ENCODE assay signal across 25 cellular contexts in the genomic region with DNA sequence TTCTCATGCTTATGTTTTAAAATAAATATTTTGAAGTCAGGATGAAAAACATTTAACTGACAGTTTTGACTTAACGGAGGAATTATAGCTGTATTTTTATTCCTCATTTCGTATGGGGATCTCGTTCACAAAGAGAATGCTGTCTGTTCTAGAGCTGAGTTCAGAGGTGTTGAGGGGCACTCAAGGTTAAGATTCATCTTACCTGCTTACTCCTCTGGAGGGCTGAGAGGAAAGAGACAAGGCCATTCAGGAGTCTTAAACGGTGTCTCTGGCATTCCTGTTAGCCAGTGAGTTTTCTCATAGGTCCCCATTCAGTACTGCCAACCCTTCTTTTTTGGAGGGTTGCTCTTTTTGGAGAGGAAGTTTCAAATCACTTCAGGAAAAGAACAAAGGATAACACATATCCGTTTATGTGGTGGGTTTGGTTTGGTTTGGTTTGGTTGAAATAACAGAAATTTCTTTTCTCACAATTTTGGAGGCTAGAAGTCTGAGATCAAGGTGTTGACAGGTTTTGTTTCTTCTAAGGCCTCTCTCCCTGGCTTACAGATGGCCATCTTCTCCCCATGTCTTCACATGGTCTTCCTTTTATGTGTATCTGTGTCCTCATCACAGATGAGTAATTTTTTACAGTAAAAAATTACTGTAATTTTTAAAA. TPM values are rescaled to one million over a fixed set of nuclear protein-coding genes. Genes with fewer than 3 reads are reported as not detected.
DNase-seq lines count a peak whose midpoint lies in the region; ATAC-seq and TF ChIP-seq lines count a peak whose summit lies in the region.
"Had no signal": no experiment of that assay in that cellular context is flagged by ENCODE, and none has a peak within 500 bp of the region (broad histone marks: within the 10 kb centered on the region; RNA-seq: fewer than 3 reads in every experiment).

No MANE protein-coding gene starts in this region.

- peaks cover 13% of the 10 kb centered on the region for H3K4me1 ChIP-seq in Loucy (ENCODE audit: insufficient read depth, low read length, poor library complexity, severe bottlenecking)
- H3K4me1 ChIP-seq: pancreas had no signal

- H2AFZ ChIP-seq in Loucy (ENCODE audit: low read length): no peak overlapping the region

- H3K9me3 Mint-ChIP-seq in stimulated activated naive CD8-positive, alpha-beta T cell treated with anti-CD3 and anti-CD28 coated beads, Interleukin-15, amount 100 ng/mL, for 72 hours: no peaks in the 10 kb centered on the region
- no peaks in the 10 kb centered on the region for H3K9me3 Mint-ChIP-seq in central memory CD8-positive, alpha-beta T cell
- H3K9me3 Mint-ChIP-seq in stimulated activated naive B cell treated with anti-CD40 and anti-IgM and Interleukin-4, amounts not matched to agents 10 μg/mL and 1 μg/mL and 100 μg/mL, for 72 hours: no peaks in the 10 kb centered on the region
- H3K9me3 Mint-ChIP-seq: activated naive CD4-positive, alpha-beta T cell treated with anti-CD3 and anti-CD28 coated beads, Interleukin-2, amount 50 U/mL, for 24 hours; HFFc6; type B pancreatic cell had no signal

- DNase-seq in stimulated activated naive CD8-positive, alpha-beta T cell treated with anti-CD3 and anti-CD28 coated beads, Interleukin-15, amount 100 ng/mL, for 72 hours: no peak
- no peak for DNase-seq in stimulated activated naive CD8-positive, alpha-beta T cell treated with anti-CD3 and anti-CD28 coated beads, Interleukin-15, Interleukin-2, amounts not matched to agents 100 U/mL and 50 U/mL, for 24 hours
- no peak for DNase-seq in central memory CD8-positive, alpha-beta T cell (ENCODE audit: low spot score in 2 of 2)
- DNase-seq in stimulated activated naive B cell treated with anti-CD40 and anti-IgM and Interleukin-4, amounts not matched to agents 10 μg/mL and 1 μg/mL and 100 μg/mL, for 72 hours: no peak
- DNase-seq in COLO668 (lab: John Stamatoyannopoulos, UW; ENCODE audit: unreplicated experiment) (no peak), cerebellum (ENCODE audit: low spot score) (no peak)
- DNase-seq: Calu3; EL; HFFc6; Karpas-422; kidney glomerular epithelial cell; mammary epithelial cell; NCI-H1092; NCI-H1930; NCI-H345; pancreas; right cardiac atrium; stimulated activated CD4-positive, alpha-beta T cell treated with anti-CD3 and anti-CD28 coated beads, Interleukin-12 subunit alpha, Interleukin-12 subunit beta, amount 100 ng/mL, for 4 hours; stimulated activated CD4-positive, alpha-beta T cell treated with anti-CD3 and anti-CD28 coated beads, Interleukin-4, amount 100 ng/mL, for 4 hours had no signal

- ATAC-seq in stimulated activated naive CD8-positive, alpha-beta T cell treated with anti-CD3 and anti-CD28 coated beads, Interleukin-15, amount 100 ng/mL, for 72 hours: no peak
- ATAC-seq in stimulated activated naive CD8-positive, alpha-beta T cell treated with anti-CD3 and anti-CD28 coated beads, Interleukin-15, Interleukin-2, amounts not matched to agents 100 U/mL and 50 U/mL, for 24 hours: no peak
- no peak for ATAC-seq in central memory CD8-positive, alpha-beta T cell (replicated peaks; ENCODE audit: extremely low read depth, poor library complexity, severe bottlenecking)
- ATAC-seq in stimulated activated naive B cell treated with anti-CD40 and anti-IgM and Interleukin-4, amounts not matched to agents 10 μg/mL and 1 μg/mL and 100 μg/mL, for 72 hours (replicated peaks): no peak
- ATAC-seq in HG02970 (IDR thresholded peaks at IDR 0.05; ENCODE audit: low FRiP score, unreplicated experiment): no peak
- ATAC-seq: pancreas had no signal

- no peaks in the 10 kb centered on the region for H3K27me3 Mint-ChIP-seq in stimulated activated naive CD8-positive, alpha-beta T cell treated with anti-CD3 and anti-CD28 coated beads, Interleukin-15, amount 100 ng/mL, for 72 hours
- H3K27me3 Mint-ChIP-seq in central memory CD8-positive, alpha-beta T cell: no peaks in the 10 kb centered on the region
- H3K27me3 Mint-ChIP-seq in stimulated activated naive B cell treated with anti-CD40 and anti-IgM and Interleukin-4, amounts not matched to agents 10 μg/mL and 1 μg/mL and 100 μg/mL, for 72 hours: no peaks in the 10 kb centered on the region
- H3K27me3 Mint-ChIP-seq: activated naive CD4-positive, alpha-beta T cell treated with anti-CD3 and anti-CD28 coated beads, Interleukin-2, amount 50 U/mL, for 24 hours; type B pancreatic cell had no signal

- H3K4me3 Mint-ChIP-seq in stimulated activated naive CD8-positive, alpha-beta T cell treated with anti-CD3 and anti-CD28 coated beads, Interleukin-15, amount 100 ng/mL, for 72 hours: no peak overlapping the region
- H3K4me3 Mint-ChIP-seq in central memory CD8-positive, alpha-beta T cell: no peak overlapping the region
- no peak overlapping the region for H3K4me3 Mint-ChIP-seq in stimulated activated naive B cell treated with anti-CD40 and anti-IgM and Interleukin-4, amounts not matched to agents 10 μg/mL and 1 μg/mL and 100 μg/mL, for 72 hours
- H3K4me3 Mint-ChIP-seq: HFFc6, type B pancreatic cell had no signal

- peak overlapping the region; percentile 24 for H3K9ac ChIP-seq in Loucy (ENCODE audit: low read depth, low read length, poor library complexity, severe bottlenecking)

- no peaks in the 10 kb centered on the region for H3K9me3 ChIP-seq in Loucy (ENCODE audit: insufficient read depth, low read depth, low read length)
- H3K9me3 ChIP-seq: pancreas had no signal

- peak overlapping the region; percentile 21 for H3K4me2 ChIP-seq in Loucy (ENCODE audit: low read depth, low read length, poor library complexity, severe bottlenecking)

- peaks cover 43% of the 10 kb centered on the region for H3K4me1 Mint-ChIP-seq in stimulated activated naive CD8-positive, alpha-beta T cell treated with anti-CD3 and anti-CD28 coated beads, Interleukin-15, amount 100 ng/mL, for 72 hours
- peaks cover 14% of the 10 kb centered on the region for H3K4me1 Mint-ChIP-seq in central memory CD8-positive, alpha-beta T cell
- peaks cover 1 to 5% of the 10 kb centered on the region in 2 donors for H3K4me1 Mint-ChIP-seq in stimulated activated naive B cell treated with anti-CD40 and anti-IgM and Interleukin-4, amounts not matched to agents 10 μg/mL and 1 μg/mL and 100 μg/mL, for 72 hours

- no peaks in the 10 kb centered on the region for H3K9me2 ChIP-seq in Loucy (replicated peaks; ENCODE audit: low read depth, low read length)

- H3K79me2 ChIP-seq in Loucy (ENCODE audit: insufficient read depth, low read length): no peaks in the 10 kb centered on the region

- H4K20me1 ChIP-seq in Loucy (ENCODE audit: insufficient read depth, low read length, poor library complexity, severe bottlenecking): no peaks in the 10 kb centered on the region

- peaks cover 74% of the 10 kb centered on the region; the same call in 1 of the 2 replicates for H3K36me3 ChIP-seq in Loucy (ENCODE audit: insufficient read depth, low read length)

- H3K27me3 ChIP-seq in Loucy (ENCODE audit: insufficient read depth, low read length, poor library complexity, severe bottlenecking): no peaks in the 10 kb centered on the region
- H3K27me3 ChIP-seq: pancreas had no signal

- no peak overlapping the region for H3K4me3 ChIP-seq in Loucy (ENCODE audit: low read length, poor library complexity, severe bottlenecking)
- H3K4me3 ChIP-seq: pancreas had no signal

- H3K36me3 Mint-ChIP-seq in central memory CD8-positive, alpha-beta T cell (ENCODE audit: insufficient read depth): peaks cover 49% of the 10 kb centered on the region
- H3K36me3 Mint-ChIP-seq in stimulated activated naive B cell treated with anti-CD40 and anti-IgM and Interleukin-4, amounts not matched to agents 10 μg/mL and 1 μg/mL and 100 μg/mL, for 72 hours: peaks cover 48 to 67% of the 10 kb centered on the region in 2 donors

- peak overlapping the region; percentile 28 to 71 for H3K27ac Mint-ChIP-seq in stimulated activated naive CD8-positive, alpha-beta T cell treated with anti-CD3 and anti-CD28 coated beads, Interleukin-15, amount 100 ng/mL, for 72 hours
- H3K27ac Mint-ChIP-seq in central memory CD8-positive, alpha-beta T cell (ENCODE audit: low read depth): peak overlapping the region; percentile 20
- H3K27ac Mint-ChIP-seq in stimulated activated naive B cell treated with anti-CD40 and anti-IgM and Interleukin-4, amounts not matched to agents 10 μg/mL and 1 μg/mL and 100 μg/mL, for 72 hours: peak overlapping the region; percentile 14
- H3K27ac Mint-ChIP-seq: HFFc6, type B pancreatic cell had no signal

- TF ChIP-seq CTCF in Loucy (conservative IDR thresholded peaks at IDR 0.05; ENCODE audit: low read length): no peak

- no peaks in the 10 kb centered on the region for H3F3A ChIP-seq in Loucy (ENCODE audit: low read depth)

RNA-seq across cellular contexts. Expression of gene CALHM2, which starts 23.1 kb away (rescaled TPM):
- total RNA-seq in cerebellum: 4.9 TPM
- total RNA-seq: OCI-LY7 had no signal

RNA-seq across cellular contexts. Expression of gene CALHM1, which starts 29.6 kb away (rescaled TPM):
- not detected for total RNA-seq in cerebellum
- total RNA-seq: Calu3, fibroblast of lung, HFFc6, mammary epithelial cell, right cardiac atrium had no signal

RNA-seq across cellular contexts. Expression of gene PDCD11, which starts 32.7 kb away (rescaled TPM):
- 22.3 TPM for total RNA-seq in cerebellum

RNA-seq across cellular contexts. Expression of gene ATP5MK, which starts 32.8 kb away (rescaled TPM):
- 88.2 TPM for total RNA-seq in cerebellum

RNA-seq across cellular contexts. Expression of gene CALHM3, which starts 49.9 kb away (rescaled TPM):
- not detected for total RNA-seq in cerebellum
- total RNA-seq: Calu3, fibroblast of lung, mammary epithelial cell, OCI-LY7, right cardiac atrium had no signal
